Comparison of ENCODE assay signal across 1 cellular context in the genomic region with DNA sequence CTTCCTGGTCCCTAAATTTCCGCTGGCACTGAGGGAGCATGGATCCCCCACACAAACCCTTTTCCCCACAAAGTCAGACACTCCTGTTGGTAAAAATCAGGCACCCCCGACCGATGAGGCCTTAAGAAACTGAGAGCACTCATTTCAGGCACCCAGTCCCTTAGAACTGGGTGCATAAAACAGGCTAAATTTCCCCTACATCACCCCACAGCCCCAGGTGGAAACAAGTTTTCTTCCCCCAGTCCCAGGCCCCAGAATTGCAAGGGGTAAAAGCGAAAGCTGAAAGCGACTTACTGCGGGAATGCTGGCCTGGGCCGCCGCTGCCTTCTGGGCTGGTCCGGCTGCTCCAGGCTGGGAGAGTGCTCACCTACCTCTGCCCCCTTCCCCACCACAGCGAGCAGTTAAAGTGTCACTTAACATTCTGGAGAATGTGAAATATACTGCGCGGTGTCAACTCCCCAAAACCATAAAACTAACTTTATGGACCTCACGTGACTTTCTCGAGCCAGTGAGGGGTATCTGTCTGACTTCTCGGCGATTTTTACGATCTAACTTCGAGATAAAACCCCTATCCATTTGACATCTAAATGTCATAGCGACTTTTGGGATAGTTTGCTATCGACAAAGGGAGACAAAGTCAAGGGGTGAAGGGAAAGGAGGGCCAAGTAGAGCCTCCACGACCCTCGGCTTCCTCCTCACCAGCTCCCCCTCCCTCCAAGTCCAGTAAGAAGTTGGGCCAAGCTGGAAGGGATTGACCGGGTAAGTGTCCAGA.
TF ChIP-seq lines count a peak whose summit lies in the region.

Gene HOXB3, minus strand, starts transcription at position 411 of the 772 bp plus-strand sequence. CDS start 37,767 bp downstream, outside the sequence.

TF ChIP-seq in HEK293, 187 proteins besides CTCF, POLR2A, EP300 and RAD21 (continued from another document and continues in another):
- TF ChIP-seq PRDM4 (tag by site-specific recombination; IDR thresholded peaks at IDR 0.05) = peak; percentile 95
- TF ChIP-seq ZNF580 (tag by site-specific recombination; IDR thresholded peaks at IDR 0.05) = peak; percentile 96
- no peak for TF ChIP-seq ZNF596 (tag by site-specific recombination; IDR thresholded peaks at IDR 0.05)
- TF ChIP-seq ZNF558 (tag by site-specific recombination; IDR thresholded peaks at IDR 0.05) = peak; percentile 51; the same call in 1 of the 2 replicates
- peak; percentile 91 for TF ChIP-seq ZBTB48 (tag by site-specific recombination; IDR thresholded peaks at IDR 0.05)
- no peak for TF ChIP-seq ZNF112 (tag by site-specific recombination; IDR thresholded peaks at IDR 0.05)
- TF ChIP-seq ZSCAN16 (tag by site-specific recombination; IDR thresholded peaks at IDR 0.05) = peak; percentile 59; the same call in 1 of the 2 replicates
- TF ChIP-seq HOXA7 (CRISPR knock-in tag; IDR thresholded peaks at IDR 0.05; ENCODE audit: borderline replicate concordance) = no peak
- TF ChIP-seq REST (tag by site-specific recombination; IDR thresholded peaks at IDR 0.05) = peak; percentile 17; the same call in 1 of the 2 replicates
- no peak for TF ChIP-seq HOXC10 (CRISPR knock-in tag; IDR thresholded peaks at IDR 0.05)
- TF ChIP-seq HOXD13 (CRISPR knock-in tag; IDR thresholded peaks at IDR 0.05; ENCODE audit: borderline replicate concordance) = no peak
- peak; percentile 54; the same call in 1 of the 2 replicates for TF ChIP-seq GLI2 (tag by site-specific recombination; IDR thresholded peaks at IDR 0.05; ENCODE audit: borderline replicate concordance, low read depth)
- TF ChIP-seq ZNF624 (tag by site-specific recombination; IDR thresholded peaks at IDR 0.05) = no peak
- TF ChIP-seq ZNF513 (tag by site-specific recombination; IDR thresholded peaks at IDR 0.05) = peak; percentile 26; the same call in 1 of the 2 replicates
- TF ChIP-seq ZNF626 (tag by site-specific recombination; IDR thresholded peaks at IDR 0.05) = no peak
- TF ChIP-seq PRDM2 (tag by site-specific recombination; IDR thresholded peaks at IDR 0.05; ENCODE audit: borderline replicate concordance) = no peak
- TF ChIP-seq SP2 (tag by site-specific recombination; IDR thresholded peaks at IDR 0.05) = peak; percentile 57; the same call in 1 of the 2 replicates
- no peak for TF ChIP-seq ZNF37A (tag by site-specific recombination; IDR thresholded peaks at IDR 0.05)
- no peak for TF ChIP-seq ZNF830 (tag by site-specific recombination; IDR thresholded peaks at IDR 0.05; ENCODE audit: low read depth)
- peak; percentile 100 for TF ChIP-seq WT1 (tag by site-specific recombination; IDR thresholded peaks at IDR 0.05)
- TF ChIP-seq KLF10 (tag by site-specific recombination; IDR thresholded peaks at IDR 0.05) = peak; percentile 83
- peak; percentile 93 for TF ChIP-seq OVOL3 (tag by site-specific recombination; IDR thresholded peaks at IDR 0.05)
- no peak for TF ChIP-seq ZNF747 (tag by site-specific recombination; IDR thresholded peaks at IDR 0.05)
- TF ChIP-seq, protein P1, sequence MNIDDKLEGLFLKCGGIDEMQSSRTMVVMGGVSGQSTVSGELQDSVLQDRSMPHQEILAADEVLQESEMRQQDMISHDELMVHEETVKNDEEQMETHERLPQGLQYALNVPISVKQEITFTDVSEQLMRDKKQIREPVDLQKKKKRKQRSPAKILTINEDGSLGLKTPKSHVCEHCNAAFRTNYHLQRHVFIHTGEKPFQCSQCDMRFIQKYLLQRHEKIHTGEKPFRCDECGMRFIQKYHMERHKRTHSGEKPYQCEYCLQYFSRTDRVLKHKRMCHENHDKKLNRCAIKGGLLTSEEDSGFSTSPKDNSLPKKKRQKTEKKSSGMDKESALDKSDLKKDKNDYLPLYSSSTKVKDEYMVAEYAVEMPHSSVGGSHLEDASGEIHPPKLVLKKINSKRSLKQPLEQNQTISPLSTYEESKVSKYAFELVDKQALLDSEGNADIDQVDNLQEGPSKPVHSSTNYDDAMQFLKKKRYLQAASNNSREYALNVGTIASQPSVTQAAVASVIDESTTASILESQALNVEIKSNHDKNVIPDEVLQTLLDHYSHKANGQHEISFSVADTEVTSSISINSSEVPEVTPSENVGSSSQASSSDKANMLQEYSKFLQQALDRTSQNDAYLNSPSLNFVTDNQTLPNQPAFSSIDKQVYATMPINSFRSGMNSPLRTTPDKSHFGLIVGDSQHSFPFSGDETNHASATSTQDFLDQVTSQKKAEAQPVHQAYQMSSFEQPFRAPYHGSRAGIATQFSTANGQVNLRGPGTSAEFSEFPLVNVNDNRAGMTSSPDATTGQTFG (tag by site-specific recombination; IDR thresholded peaks at IDR 0.05; ENCODE audit: borderline replicate concordance) = no peak
- peak; percentile 94 for TF ChIP-seq ZXDB (tag by site-specific recombination; IDR thresholded peaks at IDR 0.05)
- TF ChIP-seq, protein P2, sequence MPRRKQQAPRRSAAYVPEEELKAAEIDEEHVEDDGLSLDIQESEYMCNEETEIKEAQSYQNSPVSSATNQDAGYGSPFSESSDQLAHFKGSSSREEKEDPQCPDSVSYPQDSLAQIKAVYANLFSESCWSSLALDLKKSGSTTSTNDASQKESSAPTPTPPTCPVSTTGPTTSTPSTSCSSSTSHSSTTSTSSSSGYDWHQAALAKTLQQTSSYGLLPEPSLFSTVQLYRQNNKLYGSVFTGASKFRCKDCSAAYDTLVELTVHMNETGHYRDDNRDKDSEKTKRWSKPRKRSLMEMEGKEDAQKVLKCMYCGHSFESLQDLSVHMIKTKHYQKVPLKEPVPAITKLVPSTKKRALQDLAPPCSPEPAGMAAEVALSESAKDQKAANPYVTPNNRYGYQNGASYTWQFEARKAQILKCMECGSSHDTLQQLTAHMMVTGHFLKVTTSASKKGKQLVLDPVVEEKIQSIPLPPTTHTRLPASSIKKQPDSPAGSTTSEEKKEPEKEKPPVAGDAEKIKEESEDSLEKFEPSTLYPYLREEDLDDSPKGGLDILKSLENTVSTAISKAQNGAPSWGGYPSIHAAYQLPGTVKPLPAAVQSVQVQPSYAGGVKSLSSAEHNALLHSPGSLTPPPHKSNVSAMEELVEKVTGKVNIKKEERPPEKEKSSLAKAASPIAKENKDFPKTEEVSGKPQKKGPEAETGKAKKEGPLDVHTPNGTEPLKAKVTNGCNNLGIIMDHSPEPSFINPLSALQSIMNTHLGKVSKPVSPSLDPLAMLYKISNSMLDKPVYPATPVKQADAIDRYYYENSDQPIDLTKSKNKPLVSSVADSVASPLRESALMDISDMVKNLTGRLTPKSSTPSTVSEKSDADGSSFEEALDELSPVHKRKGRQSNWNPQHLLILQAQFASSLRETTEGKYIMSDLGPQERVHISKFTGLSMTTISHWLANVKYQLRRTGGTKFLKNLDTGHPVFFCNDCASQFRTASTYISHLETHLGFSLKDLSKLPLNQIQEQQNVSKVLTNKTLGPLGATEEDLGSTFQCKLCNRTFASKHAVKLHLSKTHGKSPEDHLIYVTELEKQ (tag by site-specific recombination; IDR thresholded peaks at IDR 0.05; ENCODE audit: borderline replicate concordance) = peak; percentile 98
- peak; percentile 42; the same call in 1 of the 2 replicates for TF ChIP-seq ZFP37 (tag by site-specific recombination; IDR thresholded peaks at IDR 0.05)
- TF ChIP-seq PRDM6 (tag by site-specific recombination; IDR thresholded peaks at IDR 0.05) = peak; percentile 100
